Comparison of ENCODE assay signal across 8 cellular contexts in genomic region chr6:24667378-24667803, GRCh38. TPM values are rescaled to one million over a fixed set of nuclear protein-coding genes. Genes with fewer than 3 reads are reported as not detected.
DNase-seq lines count a peak whose midpoint lies in the region; ATAC-seq and TF ChIP-seq lines count a peak whose summit lies in the region.

No MANE protein-coding gene starts in this region.

- H3K27ac Mint-ChIP-seq in CD4-positive, alpha-beta memory T cell: peak overlapping the region; percentile 95 to 100 (median 98)
- peak overlapping the region; percentile 99 for H3K27ac Mint-ChIP-seq in GM23338
- peak overlapping the region; percentile 98 for H3K27ac Mint-ChIP-seq in nephron

- peak overlapping the region; percentile 97 for H3K4me2 ChIP-seq in GM23338

- no peak for DNase-seq in CD4-positive, alpha-beta memory T cell
- DNase-seq in GM23338 (ENCODE audit: low spot score): no peak
- no peak for DNase-seq in RWPE1 (ENCODE audit: low spot score)
- DNase-seq in epithelial cell of esophagus (ENCODE audit: low read depth): no peak
- DNase-seq in HK-2 (ENCODE audit: unreplicated experiment): no peak
- no peak for DNase-seq in NCI-H774 (lab: John Stamatoyannopoulos, UW)
- no peak for DNase-seq in NCI-H2107 treated with DMSO at 0.1 percent for 48 hours (lab: John Stamatoyannopoulos, UW; ENCODE audit: unreplicated experiment)

- no peaks in the 10 kb centered on the region for H3K9me3 ChIP-seq in CD4-positive, alpha-beta memory T cell (ENCODE audit: control insufficient read depth in 1 of 2, low read length in 2 of 2)

- peaks cover 43% of the 10 kb centered on the region for H3K4me1 ChIP-seq in CD4-positive, alpha-beta memory T cell (ENCODE audit: insufficient read depth, low read length)
- 0 out of 2 replicates have a peak, but pooled peaks cover 12% of the 10 kb centered on the region for H3K4me1 ChIP-seq in GM23338 (ENCODE audit: insufficient read depth)

- ATAC-seq in GM23338: no peak

- peaks cover 32 to 68% (median 49%) of the 10 kb centered on the region in 4 donors for H3K4me1 Mint-ChIP-seq in CD4-positive, alpha-beta memory T cell
- H3K4me1 Mint-ChIP-seq in GM23338: peaks cover 23% of the 10 kb centered on the region
- H3K4me1 Mint-ChIP-seq in nephron: peaks cover 40% of the 10 kb centered on the region

- TF ChIP-seq CTCF in GM23338 (conservative IDR thresholded peaks at IDR 0.05; ENCODE audit: low read depth in 2 of 2) (no peak), RWPE1 (conservative IDR thresholded peaks at IDR 0.05; ENCODE audit: low read depth) (no peak), epithelial cell of esophagus (IDR thresholded peaks at IDR 0.05; ENCODE audit: insufficient read depth, low read depth, low read length, missing control alignments) (no peak), nephron (IDR thresholded peaks at IDR 0.05; ENCODE audit: unreplicated experiment in 3 of 3) (no peak)

- no peaks in the 10 kb centered on the region for H3K9me2 ChIP-seq in GM23338 (ENCODE audit: insufficient read depth)

- H3K36me3 ChIP-seq in CD4-positive, alpha-beta memory T cell (ENCODE audit: insufficient read depth, low read length): peaks cover 14% of the 10 kb centered on the region
- H3K36me3 ChIP-seq in GM23338 (ENCODE audit: insufficient read depth): peaks cover 36% of the 10 kb centered on the region

- no peaks in the 10 kb centered on the region for H3F3A ChIP-seq in GM23338 (replicated peaks; ENCODE audit: low read depth)

- CTCF ChIA-PET in CD4-positive, alpha-beta memory T cell (lab: Charles Lee; ENCODE audit: partially characterized antibody): interaction anchor here (2.2 to 3.9 kb wide), 2 partner anchors 30 to 85 kb away, joined by 6 to 36 read pairs; no protein-coding TSS in a partner anchor
- CTCF ChIA-PET in RWPE1 (lab: Yijun Ruan, JAX): interaction anchor here (0.8 to 1.5 kb wide), 3 partner anchors 22 to 176 kb away, joined by 3 to 8 read pairs (median 3); no protein-coding TSS in a partner anchor

- H3K4me3 Mint-ChIP-seq in CD4-positive, alpha-beta memory T cell: peak overlapping the region; percentile 96 to 100 (median 99)
- peak overlapping the region; percentile 94 for H3K4me3 Mint-ChIP-seq in GM23338
- peak overlapping the region; percentile 96 to 100 (median 99) for H3K4me3 Mint-ChIP-seq in nephron

- POLR2A ChIA-PET in CD4-positive, alpha-beta memory T cell (lab: Charles Lee; ENCODE audit: partially characterized antibody): interaction anchor here (0.7 to 3.5 kb wide), 15 partner anchors 10 to 1354 kb away, joined by 3 to 45 read pairs (median 5); partner anchors contain the start of genes ALDH5A1, C6orf62, GMNN and KIAA0319
- POLR2A ChIA-PET in RWPE1 (lab: Yijun Ruan, JAX; ENCODE audit: low non-redundant PET): no interaction called here

- H4K20me1 ChIP-seq in GM23338 (replicated peaks; ENCODE audit: insufficient read depth): no peaks in the 10 kb centered on the region

- H3K9me3 Mint-ChIP-seq in CD4-positive, alpha-beta memory T cell: peaks cover 0 to 8% (median 3%) of the 10 kb centered on the region in 8 donors
- H3K9me3 Mint-ChIP-seq in GM23338 (peaks cover 55% of the 10 kb centered on the region), nephron (peaks cover 31% of the 10 kb centered on the region)

- peak overlapping the region; percentile 79 to 92 for H3K4me3 ChIP-seq in CD4-positive, alpha-beta memory T cell (ENCODE audit: low read length in 2 of 2)
- H3K4me3 ChIP-seq in GM23338 (peak overlapping the region; percentile 97), epithelial cell of esophagus (ENCODE audit: low read length) (peak overlapping the region; percentile 98)

- H3K27me3 Mint-ChIP-seq in CD4-positive, alpha-beta memory T cell: no peaks in the 10 kb centered on the region
- H3K27me3 Mint-ChIP-seq in GM23338 (ENCODE audit: insufficient read depth, low read depth, poor library complexity) (peaks cover 16% of the 10 kb centered on the region), nephron (ENCODE audit: low read depth) (no peaks in the 10 kb centered on the region)

- H3K27me3 ChIP-seq in CD4-positive, alpha-beta memory T cell (ENCODE audit: insufficient read depth, low read length): no peaks in the 10 kb centered on the region
- no peaks in the 10 kb centered on the region for H3K27me3 ChIP-seq in GM23338 (ENCODE audit: insufficient read depth)

- H2AFZ ChIP-seq in GM23338: no peak overlapping the region

- peaks cover 28 to 46% of the 10 kb centered on the region in 2 donors for H3K36me3 Mint-ChIP-seq in CD4-positive, alpha-beta memory T cell
- H3K36me3 Mint-ChIP-seq in GM23338 (ENCODE audit: low read depth): peaks cover 85% of the 10 kb centered on the region
- peaks cover 63% of the 10 kb centered on the region for H3K36me3 Mint-ChIP-seq in nephron (ENCODE audit: low read depth)

- intact Hi-C loops in CD4-positive, alpha-beta memory T cell (cut with micrococcal nuclease): loop anchor here (2.0 to 10.0 kb wide), 3 partner anchors 35 to 173 kb away; partner anchors contain the start of genes ALDH5A1 and GMNN

- peak overlapping the region; percentile 86 for H3K27ac ChIP-seq in CD4-positive, alpha-beta memory T cell (ENCODE audit: low read depth, low read length)
- peak overlapping the region; percentile 97 for H3K27ac ChIP-seq in GM23338 (ENCODE audit: low read depth)
- peak overlapping the region; percentile 89 for H3K27ac ChIP-seq in RWPE1

- peaks cover 63% of the 10 kb centered on the region for H3K79me2 ChIP-seq in GM23338 (replicated peaks; ENCODE audit: insufficient read depth)

TF ChIP-seq in GM23338, 12 proteins besides CTCF, POLR2A, EP300 and RAD21:
- no peak for TF ChIP-seq NANOG (IDR thresholded peaks at IDR 0.05; ENCODE audit: borderline replicate concordance)
- no peak for TF ChIP-seq EZH2 (IDR thresholded peaks at IDR 0.05; ENCODE audit: low read depth, unreplicated experiment)

RNA-seq across cellular contexts. Expression of gene ACOT13, which starts 0.5 kb away (rescaled TPM):
- total RNA-seq in CD4-positive, alpha-beta memory T cell: 10 to 100 TPM; 11.1 to 12.5 TPM
- 10 to 100 TPM; 17.3 to 19.3 TPM for polyA plus RNA-seq in CD4-positive, alpha-beta memory T cell
- total RNA-seq in GM23338 (2014; rRNA removed; shearing (Covaris generic)): 17.4 and 17.8 TPM in 2 replicates
- polyA plus RNA-seq in GM23338 (2016; fragmentation: Nextera tagmentation; extraction: Ambion mirVana): 175 and 190 TPM in 2 replicates

RNA-seq across cellular contexts. Expression of gene TDP2, which starts 0.7 kb away (rescaled TPM):
- 10 to 100 TPM; 72.8 to 74.3 TPM for total RNA-seq in CD4-positive, alpha-beta memory T cell
- 10 to 100 TPM; 43.4 to 62.2 TPM for polyA plus RNA-seq in CD4-positive, alpha-beta memory T cell
- total RNA-seq in GM23338 (2014; rRNA removed; shearing (Covaris generic)): 47.8 and 64.5 TPM in 2 replicates
- polyA plus RNA-seq in GM23338 (2016; fragmentation: Nextera tagmentation; extraction: Ambion mirVana): 41.8 and 46.8 TPM in 2 replicates

RNA-seq across cellular contexts. Expression of gene KIAA0319, which starts 21.4 kb away (rescaled TPM):
- total RNA-seq in CD4-positive, alpha-beta memory T cell: under 1 TPM in 1 of 2 experiments, not detected in 1; 0.11 TPM
- under 1 TPM in 1 of 2 donors, not detected in 1; 0.07 TPM for polyA plus RNA-seq in CD4-positive, alpha-beta memory T cell
- 1.0 and 1.4 TPM in 2 replicates for total RNA-seq in GM23338 (2014; rRNA removed; shearing (Covaris generic))
- 0.44 and 0.54 TPM in 2 replicates for polyA plus RNA-seq in GM23338 (2016; fragmentation: Nextera tagmentation; extraction: Ambion mirVana)

RNA-seq across cellular contexts. Expression of gene C6orf62, which starts 51.6 kb away (rescaled TPM):
- 100 to 1,000 TPM; 173 to 176 TPM for total RNA-seq in CD4-positive, alpha-beta memory T cell
- polyA plus RNA-seq in CD4-positive, alpha-beta memory T cell: 100 to 1,000 TPM in 1 of 2 donors, 10 to 100 TPM in 1; 90.1 to 125 TPM
- 78.4 and 79.9 TPM in 2 replicates for total RNA-seq in GM23338 (2014; rRNA removed; shearing (Covaris generic))
- 63.1 and 66.7 TPM in 2 replicates for polyA plus RNA-seq in GM23338 (2016; fragmentation: Nextera tagmentation; extraction: Ambion mirVana)
